In the genomic region with DNA sequence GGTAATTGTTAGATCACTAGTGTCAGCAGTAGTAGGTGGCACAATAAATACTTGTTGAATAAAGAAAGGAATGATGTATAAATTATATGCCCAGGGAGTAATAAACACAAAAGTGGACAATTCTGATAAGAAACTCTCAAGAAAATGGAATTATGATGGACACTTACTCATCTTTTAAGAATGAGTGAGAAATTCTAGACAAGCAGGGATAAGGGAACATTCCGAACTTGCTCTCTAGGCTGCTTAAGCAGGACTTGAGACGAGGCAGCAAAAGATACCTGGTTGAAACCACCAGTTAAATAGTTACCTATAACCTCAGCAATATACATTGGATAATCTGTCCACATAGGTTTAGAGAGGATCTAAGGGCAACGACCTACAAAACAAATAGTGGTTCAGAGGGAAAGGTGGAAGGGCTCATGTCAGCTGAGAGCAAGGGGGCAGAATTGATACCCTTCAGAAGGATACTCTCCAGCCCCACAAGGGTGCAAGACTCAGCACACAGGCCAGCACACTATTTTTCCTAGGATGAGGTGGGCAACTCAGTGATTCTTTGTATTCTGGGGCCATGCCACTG, we compare ENCODE assay signal across 29 cellular contexts. TPM values are rescaled to one million over a fixed set of nuclear protein-coding genes. Genes with fewer than 3 reads are reported as not detected.
DNase-seq lines count a peak whose midpoint lies in the region; ATAC-seq and TF ChIP-seq lines count a peak whose summit lies in the region.
"Had no signal": no experiment of that assay in that cellular context is flagged by ENCODE, and none has a peak within 500 bp of the region (broad histone marks: within the 10 kb centered on the region; RNA-seq: fewer than 3 reads in every experiment).

No MANE protein-coding gene starts in this region.

- no peaks in the 10 kb centered on the region for H3K9me3 ChIP-seq in mucosa of descending colon
- H3K9me3 ChIP-seq: spleen, tibial nerve had no signal

- H3K36me3 ChIP-seq in mucosa of descending colon (ENCODE audit: low read depth), result no peaks in the 10 kb centered on the region
- H3K36me3 ChIP-seq: spleen, tibial nerve had no signal

- TF ChIP-seq CTCF in mucosa of descending colon (IDR thresholded peaks at IDR 0.05) (no peak), type B pancreatic cell (conservative IDR thresholded peaks at IDR 0.05) (no peak)

- intact Hi-C loops in mucosa of descending colon (cut with DNase I, micrococcal nuclease) (no loop called here), sciatic nerve (cut with DNase I) (no loop called here)

- H3K27me3 Mint-ChIP-seq in type B pancreatic cell, result no peaks in the 10 kb centered on the region
- H3K27me3 Mint-ChIP-seq: activated CD4-positive, alpha-beta memory T cell treated with anti-CD3 and anti-CD28 coated beads for 36 hours; CD4-positive, CD25-positive, alpha-beta regulatory T cell; effector memory CD8-positive, alpha-beta T cell; naive B cell; T-cell had no signal

- H3K9me3 Mint-ChIP-seq in type B pancreatic cell, result no peaks in the 10 kb centered on the region
- H3K9me3 Mint-ChIP-seq: activated CD4-positive, alpha-beta memory T cell treated with anti-CD3 and anti-CD28 coated beads for 36 hours; effector memory CD8-positive, alpha-beta T cell; memory B cell; naive B cell; T-cell had no signal

- ATAC-seq in mucosa of descending colon (peak; percentile 26), HG03469 (IDR thresholded peaks at IDR 0.05; ENCODE audit: unreplicated experiment) (no peak), sciatic nerve (no peak)
- ATAC-seq: activated CD4-positive, CD25-positive, alpha-beta regulatory T cell treated with anti-CD3 and anti-CD28 coated beads, Interleukin-2, amount 50 U/mL, for 24 hours; effector memory CD8-positive, alpha-beta T cell; left lobe of liver; T-cell had no signal

- peak overlapping the region; percentile 79 for H3K27ac Mint-ChIP-seq in type B pancreatic cell
- H3K27ac Mint-ChIP-seq: activated CD4-positive, alpha-beta memory T cell treated with anti-CD3 and anti-CD28 coated beads for 36 hours; activated naive CD4-positive, alpha-beta T cell treated with anti-CD3 and anti-CD28 coated beads, Interleukin-2, amount 10 ng/mL, durations not matched to agents 7 days and 5 days; CD4-positive, CD25-positive, alpha-beta regulatory T cell; effector memory CD8-positive, alpha-beta T cell; memory B cell; naive B cell; T-cell had no signal

- H3K4me3 Mint-ChIP-seq in type B pancreatic cell, result no peak overlapping the region
- H3K4me3 Mint-ChIP-seq: activated CD4-positive, alpha-beta memory T cell treated with anti-CD3 and anti-CD28 coated beads for 36 hours; activated naive CD4-positive, alpha-beta T cell treated with anti-CD3 and anti-CD28 coated beads, Interleukin-2, amount 10 ng/mL, durations not matched to agents 7 days and 5 days; CD4-positive, CD25-positive, alpha-beta regulatory T cell; effector memory CD8-positive, alpha-beta T cell; memory B cell; naive B cell; T-cell had no signal

- H3K4me1 Mint-ChIP-seq in type B pancreatic cell (ENCODE audit: unreplicated experiment), result peaks cover 21% of the 10 kb centered on the region
- H3K4me1 Mint-ChIP-seq: memory B cell, naive B cell had no signal

- no peaks in the 10 kb centered on the region for H3K36me3 Mint-ChIP-seq in type B pancreatic cell
- H3K36me3 Mint-ChIP-seq: activated CD4-positive, alpha-beta memory T cell treated with anti-CD3 and anti-CD28 coated beads for 36 hours; CD4-positive, CD25-positive, alpha-beta regulatory T cell; memory B cell; naive B cell; T-cell had no signal

- H3K4me3 ChIP-seq in mucosa of descending colon, result no peak overlapping the region
- H3K4me3 ChIP-seq: coronary artery, PC-9, spleen, tibial nerve had no signal

- peaks cover 23% of the 10 kb centered on the region for H3K4me1 ChIP-seq in mucosa of descending colon (ENCODE audit: low read depth)
- H3K4me1 ChIP-seq: spleen had no signal

- peak; percentile 14 for DNase-seq in DMS53 (lab: John Stamatoyannopoulos, UW)
- DNase-seq in DMS53 treated with DMSO at 0.1 percent for 48 hours (lab: John Stamatoyannopoulos, UW; ENCODE audit: unreplicated experiment), result no peak
- DNase-seq in amniotic epithelial cell (ENCODE audit: low read depth), result peak; percentile 69
- DNase-seq in mucosa of descending colon, result no peak
- no peak for DNase-seq in type B pancreatic cell (ENCODE audit: extremely low spot score, unreplicated experiment)
- DNase-seq in T1000 (lab: John Stamatoyannopoulos, UW), result no peak
- no peak for DNase-seq in sciatic nerve (ENCODE audit: low spot score)
- DNase-seq: activated CD4-positive, alpha-beta memory T cell treated with anti-CD3 and anti-CD28 coated beads for 36 hours; activated CD8-positive, alpha-beta memory T cell treated with anti-CD3 and anti-CD28 coated beads, Interleukin-2, amount 50 U/mL, for 4 hours; activated naive CD4-positive, alpha-beta T cell treated with anti-CD3 and anti-CD28 coated beads, Interleukin-2, amount 10 ng/mL, durations not matched to agents 7 days and 5 days; CD4-positive, CD25-positive, alpha-beta regulatory T cell; effector memory CD8-positive, alpha-beta T cell; GOT3; naive B cell; NCI-H1048; NCI-H526; NK-92 treated with Interleukin-12 subunit alpha and Interleukin-12 subunit beta, amount 100 ng/mL, for 24 hours; nucleus accumbens; PC-9; SHP77 treated with DMSO at 0.1 percent for 48 hours; spleen; T-cell had no signal

RNA-seq across cellular contexts. Expression of a gene that starts 46.3 kb away (rescaled TPM):
- 1 to 10 TPM in 2 of 3 donors, under 1 TPM in 1; 0.58 to 3.3 (median 1.3) TPM for total RNA-seq in mucosa of descending colon
- not detected in 2 replicates for total RNA-seq in type B pancreatic cell (ENCODE audit: low replicate concordance)
- not detected for total RNA-seq in sciatic nerve
- total RNA-seq: cardiac septum; CD4-positive, CD25-positive, alpha-beta regulatory T cell; left lobe of liver; PC-9; tibial nerve had no signal

Comparison
In these comparisons a context has a peak if more than half of its experiments do, and no peak if none do; other contexts are left out.
1. DNase-seq: peak in DMS53 (single experiment) and amniotic epithelial cell (single experiment); none in DMS53 treated with DMSO at 0.1 percent for 48 hours (single experiment), mucosa of descending colon (0 of 3), type B pancreatic cell (single experiment), T1000 (single experiment) and sciatic nerve (single experiment).